7 cellular contexts compared by ENCODE assay signal in the genomic region with DNA sequence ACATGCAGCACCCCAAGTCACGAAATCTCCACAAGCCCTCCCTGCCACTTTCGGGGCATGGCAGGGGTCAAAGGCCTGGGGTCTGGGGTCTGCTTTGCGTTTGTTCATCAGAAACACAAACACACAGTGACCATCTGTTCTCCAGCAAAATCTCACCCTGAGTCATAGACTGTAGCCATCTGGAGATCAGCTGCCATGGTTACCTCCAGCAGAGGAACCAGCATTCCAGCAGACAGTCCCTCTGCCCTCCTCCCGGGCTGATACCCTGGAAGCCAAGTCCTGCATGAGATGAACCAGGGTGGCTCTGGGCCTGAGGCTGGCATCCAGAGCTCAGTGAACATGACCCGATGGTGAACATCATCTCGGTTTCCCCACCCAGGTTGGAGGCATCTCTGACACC. TPM values are rescaled to one million over a fixed set of nuclear protein-coding genes. Genes with fewer than 3 reads are reported as not detected.
"Had no signal": no experiment of that assay in that cellular context is flagged by ENCODE, and none has a peak within 500 bp of the region (broad histone marks: within the 10 kb centered on the region; RNA-seq: fewer than 3 reads in every experiment).

No MANE protein-coding gene starts in this region.

RNA-seq across cellular contexts. Expression of a gene that starts 4.6 kb away (rescaled TPM):
- total RNA-seq: ureter had no signal

RNA-seq across cellular contexts. Expression of a gene that starts 14.2 kb away (rescaled TPM):
- total RNA-seq: suprapubic skin, temporal lobe, thoracic aorta, upper lobe of right lung, ureter, uterus, vagina had no signal

RNA-seq across cellular contexts. Expression of a gene that starts 23.4 kb away (rescaled TPM):
- total RNA-seq: upper lobe of right lung, ureter had no signal
